8 cellular contexts compared by ENCODE assay signal in the genomic region with DNA sequence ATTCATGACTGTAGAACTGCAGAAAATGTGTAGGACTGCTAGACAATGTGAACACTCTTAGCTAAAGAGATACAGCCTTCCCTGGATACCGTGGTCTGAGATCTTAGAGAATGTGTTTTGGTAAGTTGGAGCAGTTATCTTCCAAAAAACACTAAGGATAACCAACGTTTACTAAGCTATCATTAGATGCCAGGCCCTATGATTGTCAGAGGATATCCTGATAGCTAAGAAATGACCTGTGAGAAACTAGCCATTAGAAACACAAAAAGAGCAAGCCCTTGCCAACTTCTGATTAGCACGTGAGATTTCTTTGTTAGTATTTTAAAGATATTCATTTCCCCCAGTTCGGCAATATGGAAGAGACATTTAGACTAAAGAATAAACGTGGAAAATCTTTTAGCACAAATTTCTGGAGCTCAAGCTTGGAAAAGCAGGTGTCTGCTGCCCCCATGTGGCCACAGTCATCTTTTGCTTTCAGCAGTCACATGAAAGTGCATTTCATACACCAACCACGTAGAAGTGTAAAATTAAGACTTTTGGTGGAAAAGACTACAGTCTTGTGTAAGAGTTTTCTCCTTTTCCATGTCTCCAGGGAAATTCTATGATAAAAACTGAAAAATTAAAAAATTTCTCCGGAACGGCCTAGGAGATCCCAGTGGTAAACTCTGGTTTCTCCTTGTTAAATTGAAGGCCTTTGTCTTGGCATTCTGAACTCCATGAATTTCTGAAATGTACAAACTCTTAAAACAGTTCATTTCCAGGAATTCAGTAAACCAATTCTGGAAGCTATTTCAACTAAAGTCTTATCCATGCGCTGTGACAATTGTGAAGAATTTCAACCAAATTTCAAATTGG.
A peak's percentile ranks its signal among the peaks of the same experiment; 100 is the strongest.
DNase-seq lines count a peak whose midpoint lies in the region; ATAC-seq and TF ChIP-seq lines count a peak whose summit lies in the region.

No MANE protein-coding gene starts in this region.

- no peak overlapping the region for H3K4me3 Mint-ChIP-seq in T-helper 17 cell

- H3K36me3 Mint-ChIP-seq in T-helper 17 cell (ENCODE audit: low read depth), result no peaks in the 10 kb centered on the region

- H3K27me3 Mint-ChIP-seq in T-helper 17 cell, result no peaks in the 10 kb centered on the region

- no peaks in the 10 kb centered on the region for H3K9me3 ChIP-seq in T-helper 17 cell (ENCODE audit: control insufficient read depth, low read length, poor library complexity, severe bottlenecking)

- TF ChIP-seq CTCF in astrocyte of the cerebellum (IDR thresholded peaks at IDR 0.05; ENCODE audit: low read depth, low read length, missing control alignments), result peak; percentile 87

- H3K27ac Mint-ChIP-seq in T-helper 17 cell, result no peak overlapping the region

- H3K4me3 ChIP-seq in astrocyte of the cerebellum (ENCODE audit: low read depth, low read length), result no peak overlapping the region

- no peak for ATAC-seq in T-helper 17 cell
- no peak for ATAC-seq in GM19395 (IDR thresholded peaks at IDR 0.05; ENCODE audit: unreplicated experiment)
- no peak for ATAC-seq in HG03460 (IDR thresholded peaks at IDR 0.05; ENCODE audit: unreplicated experiment)

- H3K4me1 Mint-ChIP-seq in T-helper 17 cell, result no peaks in the 10 kb centered on the region

- in situ Hi-C loops in astrocyte of the cerebellum (cut with HindIII; ENCODE audit: low sequenced_read_pairs), result no loop called here

- DNase-seq in ELR (ENCODE audit: low read depth) (peak; percentile 73), Kasumi-1 (lab: John Stamatoyannopoulos, UW) (peak; percentile 36 to 43), T-helper 17 cell (peak; percentile 23 to 46 (median 25)), astrocyte of the cerebellum (ENCODE audit: low read depth) (peak; percentile 68), iPS DF 4.7 (ENCODE audit: extremely low read depth, low spot score) (peak; percentile 0)
- peak; percentile 21 to 65 for DNase-seq in stimulated activated CD4-positive, alpha-beta T cell treated with anti-CD3 and anti-CD28 coated beads, Interleukin-12 subunit alpha, Interleukin-12 subunit beta, amount 100 ng/mL, for 24 hours (ENCODE audit: low read depth in 2 of 2)

Comparison
In these comparisons a context has a peak if more than half of its experiments do, and no peak if none do; other contexts are left out.
1. DNase-seq: peak in every context shown above with its lines; median percentile 73 in ELR; 68 in astrocyte of the cerebellum; 43 in stimulated activated CD4-positive, alpha-beta T cell treated with anti-CD3 and anti-CD28 coated beads, Interleukin-12 subunit alpha, Interleukin-12 subunit beta, amount 100 ng/mL, for 24 hours; 40 in Kasumi-1; 25 in T-helper 17 cell; 0 in iPS DF 4.7.